9 cellular contexts compared by ENCODE assay signal in genomic region chrX:129777218-129777768, GRCh38. TPM values are rescaled to one million over a fixed set of nuclear protein-coding genes. Genes with fewer than 3 reads are reported as not detected.
A peak's percentile ranks its signal among the peaks of the same experiment; 100 is the strongest.
DNase-seq lines count a peak whose midpoint lies in the region; ATAC-seq, FAIRE-seq and TF ChIP-seq lines count a peak whose summit lies in the region.
"Had no signal": no experiment of that assay in that cellular context is flagged by ENCODE, and none has a peak within 500 bp of the region (broad histone marks: within the 10 kb centered on the region; RNA-seq: fewer than 3 reads in every experiment).

No MANE protein-coding gene starts in this region.

- H3K23ac ChIP-seq in neuronal stem cell (ENCODE audit: low read depth, low read length, poor library complexity), result no peak overlapping the region

- no peak overlapping the region for H3K4ac ChIP-seq in neuronal stem cell (ENCODE audit: low read length)

- H3K4me1 ChIP-seq in naive thymus-derived CD4-positive, alpha-beta T cell (ENCODE audit: control insufficient read depth in 2 of 2, insufficient read depth in 2 of 2, low read length in 2 of 2), result peaks cover 47 to 54% of the 10 kb centered on the region in 2 donors
- H3K4me1 ChIP-seq in neuronal stem cell (ENCODE audit: control insufficient read depth in 2 of 2, insufficient read depth in 1 of 2, low read depth in 1 of 2, low read length in 2 of 2), result peaks cover 2% of the 10 kb centered on the region in 2 donors

- no peak overlapping the region for H4K8ac ChIP-seq in neuronal stem cell (ENCODE audit: low read depth, low read length)

- no peaks in the 10 kb centered on the region for H3K27me3 Mint-ChIP-seq in activated naive CD8-positive, alpha-beta T cell treated with anti-CD3 and anti-CD28 coated beads, Interleukin-2, amount 10 ng/mL, durations not matched to agents 7 days and 5 days
- no peaks in the 10 kb centered on the region for H3K27me3 Mint-ChIP-seq in naive thymus-derived CD4-positive, alpha-beta T cell

- no peak overlapping the region for H2BK15ac ChIP-seq in neuronal stem cell (ENCODE audit: low read length)

- H3K4me1 Mint-ChIP-seq in activated naive CD8-positive, alpha-beta T cell treated with anti-CD3 and anti-CD28 coated beads, Interleukin-2, amount 10 ng/mL, durations not matched to agents 7 days and 5 days, result peaks cover 40% of the 10 kb centered on the region
- H3K4me1 Mint-ChIP-seq in naive thymus-derived CD4-positive, alpha-beta T cell, result peaks cover 16 to 74% (median 58%) of the 10 kb centered on the region in 7 donors

- TF ChIP-seq CTCF in GM06990 (IDR thresholded peaks at IDR 0.05; ENCODE audit: insufficient read depth, low read length, poor library complexity, severe bottlenecking), result no peak

- peak overlapping the region; percentile 89 for H3K4me3 Mint-ChIP-seq in activated naive CD8-positive, alpha-beta T cell treated with anti-CD3 and anti-CD28 coated beads, Interleukin-2, amount 10 ng/mL, durations not matched to agents 7 days and 5 days
- H3K4me3 Mint-ChIP-seq in naive thymus-derived CD4-positive, alpha-beta T cell, result peak overlapping the region; percentile 75 to 98 (median 88)

- H3K9me3 ChIP-seq in naive thymus-derived CD4-positive, alpha-beta T cell (ENCODE audit: control insufficient read depth in 2 of 3, low read length in 3 of 3), result no peaks in the 10 kb centered on the region
- H3K9me3 ChIP-seq in neuronal stem cell (replicated peaks in 1 of 2; ENCODE audit: control insufficient read depth in 2 of 2, insufficient read depth in 1 of 2, low read depth in 1 of 2, low read length in 2 of 2), result no peaks in the 10 kb centered on the region

- peaks cover 17% of the 10 kb centered on the region for H3K36me3 Mint-ChIP-seq in activated naive CD8-positive, alpha-beta T cell treated with anti-CD3 and anti-CD28 coated beads, Interleukin-2, amount 10 ng/mL, durations not matched to agents 7 days and 5 days
- peaks cover 0 to 28% (median 0%) of the 10 kb centered on the region in 5 donors for H3K36me3 Mint-ChIP-seq in naive thymus-derived CD4-positive, alpha-beta T cell

- no peaks in the 10 kb centered on the region for H3K9me3 Mint-ChIP-seq in activated naive CD8-positive, alpha-beta T cell treated with anti-CD3 and anti-CD28 coated beads, Interleukin-2, amount 10 ng/mL, durations not matched to agents 7 days and 5 days
- H3K9me3 Mint-ChIP-seq in naive thymus-derived CD4-positive, alpha-beta T cell, result peaks cover 0 to 1% (median 0%) of the 10 kb centered on the region in 11 donors

- no peak overlapping the region for H2BK5ac ChIP-seq in neuronal stem cell (ENCODE audit: low read length)

- no peaks in the 10 kb centered on the region for H3K79me1 ChIP-seq in neuronal stem cell (ENCODE audit: low read depth, low read length)

- WGBS in neuronal stem cell (ENCODE audit: extremely low coverage in 2 of 2, insufficient read length in 2 of 2, insufficient replicate concordance in 1 of 2), 2 donors, result no CpG with 5 or more reads among the region's 27 CpGs

- H3K18ac ChIP-seq in neuronal stem cell (ENCODE audit: low read length), result no peak overlapping the region

- no peak overlapping the region for H2AK5ac ChIP-seq in neuronal stem cell (ENCODE audit: low read depth, low read length)

- no peak overlapping the region for H4K91ac ChIP-seq in neuronal stem cell (ENCODE audit: low read depth, low read length, poor library complexity)

- CTCF ChIA-PET in naive thymus-derived CD4-positive, alpha-beta T cell (lab: Charles Lee), result interaction anchor here (1.0 to 1.1 kb wide), 2 partner anchors 9 to 18 kb away, joined by 3 read pairs; no protein-coding TSS in a partner anchor

- ATAC-seq in HG02885 (IDR thresholded peaks at IDR 0.05; ENCODE audit: poor library complexity, unreplicated experiment), result peak; percentile 20
- ATAC-seq in activated naive CD8-positive, alpha-beta T cell treated with anti-CD3 and anti-CD28 coated beads, Interleukin-2, amount 10 ng/mL, durations not matched to agents 7 days and 5 days (ENCODE audit: low read depth), result peak; percentile 21
- peak; percentile 44 for ATAC-seq in naive thymus-derived CD4-positive, alpha-beta T cell
- ATAC-seq: HCT116 had no signal

- H2BK120ac ChIP-seq in neuronal stem cell (ENCODE audit: low read depth, low read length), result no peak overlapping the region

- peak overlapping the region; percentile 95 for H3K27ac Mint-ChIP-seq in activated naive CD8-positive, alpha-beta T cell treated with anti-CD3 and anti-CD28 coated beads, Interleukin-2, amount 10 ng/mL, durations not matched to agents 7 days and 5 days
- H3K27ac Mint-ChIP-seq in naive thymus-derived CD4-positive, alpha-beta T cell, result peak overlapping the region; percentile 81 to 97 (median 94)

- POLR2A ChIA-PET in activated naive CD8-positive, alpha-beta T cell treated with anti-CD3 and anti-CD28 coated beads, Interleukin-2, amount 10 ng/mL, durations not matched to agents 7 days and 5 days (lab: Charles Lee), result interaction anchor here (1.2 to 2.3 kb wide), 3 partner anchors 18 to 33 kb away, joined by 5 to 8 read pairs (median 5); no protein-coding TSS in a partner anchor
- POLR2A ChIA-PET in naive thymus-derived CD4-positive, alpha-beta T cell (lab: Charles Lee), result interaction anchor here (0.6 to 12.3 kb wide), 8 partner anchors 7 to 173 kb away, joined by 3 to 191 read pairs (median 9); partner anchors contain the start of gene XPNPEP2

- no peak overlapping the region for H2AFZ ChIP-seq in neuronal stem cell (ENCODE audit: low read length)

- no peak overlapping the region for H2BK12ac ChIP-seq in neuronal stem cell (ENCODE audit: low read length)

- H3K27ac ChIP-seq in naive thymus-derived CD4-positive, alpha-beta T cell (ENCODE audit: low read depth, low read length), result peak overlapping the region; percentile 89
- H3K27ac ChIP-seq in neuronal stem cell (replicated peaks; ENCODE audit: low read length), result no peak overlapping the region

- H3K4me3 ChIP-seq in GM06990 (replicated peaks; ENCODE audit: low read depth, low read length) (peak overlapping the region; percentile 43), neuronal stem cell (ENCODE audit: low read length in 2 of 2) (no peak overlapping the region)
- H3K4me3 ChIP-seq in naive thymus-derived CD4-positive, alpha-beta T cell (ENCODE audit: low read length), result peak overlapping the region; percentile 51

- no peak overlapping the region for H3K14ac ChIP-seq in neuronal stem cell (ENCODE audit: low read length)

- intact Hi-C loops in naive thymus-derived CD4-positive, alpha-beta T cell (cut with micrococcal nuclease), result loop anchor here (1.0 to 5.0 kb wide), 4 partner anchors 8 to 395 kb away; partner anchors contain the start of genes BCORL1 (in 1 of the 2), RAB33A (in 1 of the 2) and UTP14A (in 1 of the 2)

- H3K27me3 ChIP-seq in GM06990 (replicated peaks; ENCODE audit: control insufficient read depth, insufficient read depth, low read length) (no peaks in the 10 kb centered on the region), neuronal stem cell (ENCODE audit: control insufficient read depth in 3 of 3, insufficient read depth in 3 of 3, low read depth in 1 of 3, low read length in 3 of 3) (no peaks in the 10 kb centered on the region)
- H3K27me3 ChIP-seq in naive thymus-derived CD4-positive, alpha-beta T cell (ENCODE audit: control insufficient read depth in 2 of 2, insufficient read depth in 2 of 2, low read length in 2 of 2), result no peaks in the 10 kb centered on the region

- H3K4me2 ChIP-seq in neuronal stem cell (ENCODE audit: insufficient read depth, low read length, poor library complexity, severe bottlenecking), result no peak overlapping the region

- DNase-seq in GM06990 (ENCODE audit: extremely low read depth, insufficient read length) (peak; percentile 86), T follicular helper cell (ENCODE audit: low read depth) (peak; percentile 66), cerebellar nuclear complex (lab: John Stamatoyannopoulos, UW) (no peak), neuronal stem cell (ENCODE audit: low spot score) (no peak), urothelium cell line (ENCODE audit: low spot score) (no peak)
- DNase-seq in activated naive CD8-positive, alpha-beta T cell treated with anti-CD3 and anti-CD28 coated beads, Interleukin-2, amount 10 ng/mL, durations not matched to agents 7 days and 5 days, result peak; percentile 73
- DNase-seq in naive thymus-derived CD4-positive, alpha-beta T cell, result peak; percentile 46 to 80 (median 73)

- H3K36me3 ChIP-seq in GM06990 (ENCODE audit: control insufficient read depth, insufficient read depth, low read length), result peaks cover 2% of the 10 kb centered on the region
- peaks cover 0 to 2% (median 0%) of the 10 kb centered on the region in 3 experiments for H3K36me3 ChIP-seq in naive thymus-derived CD4-positive, alpha-beta T cell (ENCODE audit: control insufficient read depth in 2 of 3, insufficient read depth in 3 of 3, low read length in 3 of 3)
- H3K36me3 ChIP-seq in neuronal stem cell (replicated peaks in 1 of 2; ENCODE audit: control insufficient read depth in 2 of 2, insufficient read depth in 2 of 2, low read length in 2 of 2), result no peaks in the 10 kb centered on the region

- no peak for FAIRE-seq in urothelium cell line (lab: Jason Lieb, UNC)

- no peak overlapping the region for H3K9ac ChIP-seq in neuronal stem cell (ENCODE audit: low read depth, low read length, poor library complexity)

RNA-seq across cellular contexts. Expression of gene SASH3, which starts 2.5 kb away (rescaled TPM):
- total RNA-seq in activated naive CD8-positive, alpha-beta T cell treated with anti-CD3 and anti-CD28 coated beads, Interleukin-2, amount 10 ng/mL, durations not matched to agents 7 days and 5 days, result 100 to 1,000 TPM; 239 to 241 TPM
- total RNA-seq in naive thymus-derived CD4-positive, alpha-beta T cell, result 100 to 1,000 TPM in 4 of 5 experiments, 10 to 100 TPM in 1; 71.8 to 262 (median 156) TPM
- 100 to 1,000 TPM in 1 of 2 donors, 10 to 100 TPM in 1; 85.3 to 209 TPM for polyA plus RNA-seq in naive thymus-derived CD4-positive, alpha-beta T cell
- not detected for polyA plus RNA-seq in neuronal stem cell (2013, experiment 1 of 2)
- not detected for polyA plus RNA-seq in neuronal stem cell (2013, experiment 2 of 2)

RNA-seq across cellular contexts. Expression of gene XPNPEP2, which starts 38.5 kb away (rescaled TPM):
- total RNA-seq in activated naive CD8-positive, alpha-beta T cell treated with anti-CD3 and anti-CD28 coated beads, Interleukin-2, amount 10 ng/mL, durations not matched to agents 7 days and 5 days, result under 1 TPM; 0.65 to 0.67 TPM
- under 1 TPM in 3 of 5 experiments, not detected in 2; 0.13 to 0.82 (median 0.29) TPM for total RNA-seq in naive thymus-derived CD4-positive, alpha-beta T cell
- polyA plus RNA-seq in naive thymus-derived CD4-positive, alpha-beta T cell, result not detected
- polyA plus RNA-seq in neuronal stem cell (2013, experiment 1 of 2), result 0.29 TPM
- polyA plus RNA-seq in neuronal stem cell (2013, experiment 2 of 2), result 0.30 TPM

Comparison
In these comparisons a context has a peak if more than half of its experiments do, and no peak if none do; other contexts are left out.
1. DNase-seq: peak in GM06990 (single experiment), T follicular helper cell (single experiment), activated naive CD8-positive, alpha-beta T cell treated with anti-CD3 and anti-CD28 coated beads, Interleukin-2, amount 10 ng/mL, durations not matched to agents 7 days and 5 days (single experiment) and naive thymus-derived CD4-positive, alpha-beta T cell (9 of 9); none in cerebellar nuclear complex (0 of 2), neuronal stem cell (single experiment) and urothelium cell line (single experiment).
2. H3K4me3 ChIP-seq: peak in GM06990 (single experiment) and naive thymus-derived CD4-positive, alpha-beta T cell (single experiment); none in neuronal stem cell (0 of 2).
3. Peak in every context shown above with its lines, with median percentiles within 50 percentile points of each other: ATAC-seq.